Comparison of ENCODE assay signal across 11 cellular contexts in genomic region chr15:98682992-98683701, GRCh38. TPM values are rescaled to one million over a fixed set of nuclear protein-coding genes. Genes with fewer than 3 reads are reported as not detected.
DNase-seq lines count a peak whose midpoint lies in the region; ATAC-seq and TF ChIP-seq lines count a peak whose summit lies in the region.
"Had no signal": no experiment of that assay in that cellular context is flagged by ENCODE, and none has a peak within 500 bp of the region (broad histone marks: within the 10 kb centered on the region; RNA-seq: fewer than 3 reads in every experiment).

No MANE protein-coding gene starts in this region.

- H3K4me3 ChIP-seq in AG10803 (ENCODE audit: low read length) (no peak overlapping the region), neutrophil (ENCODE audit: low read depth in 1 of 2, low read length in 1 of 2) (no peak overlapping the region)

- peaks cover 71 to 75% of the 10 kb centered on the region in 2 experiments for H3K4me1 ChIP-seq in neutrophil (ENCODE audit: control insufficient read depth in 1 of 2, insufficient read depth in 1 of 2, low read depth in 1 of 2, low read length in 1 of 2)

- no peak for ATAC-seq in GM18858 (IDR thresholded peaks at IDR 0.05; ENCODE audit: unreplicated experiment)
- ATAC-seq in GM21723 (IDR thresholded peaks at IDR 0.05; ENCODE audit: unreplicated experiment) = no peak
- ATAC-seq: T-cell had no signal

- H3K36me3 ChIP-seq in neutrophil = no peaks in the 10 kb centered on the region

- no peaks in the 10 kb centered on the region for H3K9me3 Mint-ChIP-seq in activated CD4-positive, alpha-beta memory T cell treated with anti-CD3 and anti-CD28 coated beads for 36 hours
- H3K9me3 Mint-ChIP-seq: T-cell had no signal

- H3K27ac Mint-ChIP-seq in activated CD4-positive, alpha-beta memory T cell treated with anti-CD3 and anti-CD28 coated beads for 36 hours = no peak overlapping the region
- H3K27ac Mint-ChIP-seq: T-cell had no signal

- CTCF ChIA-PET in activated CD4-positive, alpha-beta memory T cell treated with anti-CD3 and anti-CD28 coated beads for 36 hours (lab: Charles Lee) = no interaction called here

- no peaks in the 10 kb centered on the region for H3K27me3 Mint-ChIP-seq in activated CD4-positive, alpha-beta memory T cell treated with anti-CD3 and anti-CD28 coated beads for 36 hours

- H3K9me3 ChIP-seq in neutrophil = no peaks in the 10 kb centered on the region

- no peaks in the 10 kb centered on the region for H3K36me3 Mint-ChIP-seq in activated CD4-positive, alpha-beta memory T cell treated with anti-CD3 and anti-CD28 coated beads for 36 hours

- no peak for TF ChIP-seq CTCF in AG10803 (conservative IDR thresholded peaks at IDR 0.05; ENCODE audit: low read length)
- TF ChIP-seq CTCF in neutrophil (IDR thresholded peaks at IDR 0.05) = no peak

- POLR2A ChIA-PET in activated CD4-positive, alpha-beta memory T cell treated with anti-CD3 and anti-CD28 coated beads for 36 hours (lab: Charles Lee) = no interaction called here

- H3K4me3 Mint-ChIP-seq in activated CD4-positive, alpha-beta memory T cell treated with anti-CD3 and anti-CD28 coated beads for 36 hours = no peak overlapping the region

- H3K4me1 Mint-ChIP-seq in activated CD4-positive, alpha-beta memory T cell treated with anti-CD3 and anti-CD28 coated beads for 36 hours (ENCODE audit: low read depth) = peaks cover 38% of the 10 kb centered on the region

- intact Hi-C loops in activated CD4-positive, alpha-beta memory T cell treated with anti-CD3 and anti-CD28 coated beads for 36 hours (cut with micrococcal nuclease) = no loop called here

- H3K27ac ChIP-seq in epithelial cell of prostate = peak overlapping the region; percentile 89
- H3K27ac ChIP-seq in neutrophil = peak overlapping the region; percentile 47

- H3K27me3 ChIP-seq in neutrophil = no peaks in the 10 kb centered on the region

- DNase-seq in AG10803 (ENCODE audit: low read depth) (peak; percentile 78), NCI-H187 (lab: John Stamatoyannopoulos, UW) (peak; percentile 29 to 57), epithelial cell of prostate (ENCODE audit: low read depth, low spot score) (peak; percentile 68), kidney tubule cell (ENCODE audit: low spot score) (no peak)
- DNase-seq in activated CD4-positive, alpha-beta memory T cell treated with anti-CD3 and anti-CD28 coated beads for 36 hours = no peak
- DNase-seq: foreskin melanocyte, MV-4-11, T-cell had no signal

RNA-seq across cellular contexts. Expression of gene IGF1R, which starts 34.8 kb away (rescaled TPM):
- 10 to 100 TPM; 13.2 to 14.8 TPM for total RNA-seq in activated CD4-positive, alpha-beta memory T cell treated with anti-CD3 and anti-CD28 coated beads for 36 hours

Comparison
In these comparisons a context has a peak if more than half of its experiments do, and no peak if none do; other contexts are left out.
1. DNase-seq: peak in AG10803 (single experiment), NCI-H187 (2 of 2) and epithelial cell of prostate (single experiment); none in kidney tubule cell (single experiment) and activated CD4-positive, alpha-beta memory T cell treated with anti-CD3 and anti-CD28 coated beads for 36 hours (single experiment).